ENCODE assay signal across 11 cellular contexts in the genomic region with DNA sequence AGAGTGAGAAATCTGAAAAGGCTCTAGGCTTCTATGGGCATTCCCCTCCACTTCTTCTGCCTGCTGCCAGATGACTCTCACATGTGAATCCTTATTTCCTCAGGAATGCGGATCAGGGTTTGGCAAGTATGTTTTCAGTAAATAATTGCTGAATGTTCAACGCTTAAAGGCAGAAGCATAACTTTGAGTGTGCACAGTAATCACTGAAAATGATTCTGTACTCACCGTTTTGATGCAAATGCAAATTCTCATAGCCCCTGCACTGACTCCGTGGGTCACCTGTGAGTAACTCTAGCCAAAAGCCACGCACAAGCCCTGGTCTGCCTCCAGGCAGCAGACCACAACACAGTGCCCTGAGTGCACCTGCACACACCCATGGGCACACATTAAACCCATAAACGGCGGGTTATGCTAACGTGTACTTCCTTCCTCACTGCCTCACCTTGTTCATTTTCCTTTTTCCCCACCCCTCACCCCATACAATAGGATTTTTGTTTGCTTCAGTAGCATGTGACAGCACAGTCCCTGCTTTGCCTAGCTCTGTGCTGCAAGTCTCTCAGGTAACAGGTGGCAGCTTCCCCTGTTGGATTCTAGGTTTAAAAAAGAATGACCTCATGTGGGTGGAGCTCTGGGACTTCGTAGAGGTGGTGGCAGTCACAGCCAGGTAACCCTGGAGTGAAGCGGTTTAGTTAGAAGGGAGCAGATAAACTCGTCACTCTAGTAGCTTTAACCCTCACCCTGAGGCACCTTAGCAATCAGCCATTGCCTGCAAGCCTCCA. TPM values are rescaled to one million over a fixed set of nuclear protein-coding genes. Genes with fewer than 3 reads are reported as not detected.
DNase-seq lines count a peak whose midpoint lies in the region; ATAC-seq and TF ChIP-seq lines count a peak whose summit lies in the region.
"Had no signal": no experiment of that assay in that cellular context is flagged by ENCODE, and none has a peak within 500 bp of the region (broad histone marks: within the 10 kb centered on the region; RNA-seq: fewer than 3 reads in every experiment).

A gene with protein sequence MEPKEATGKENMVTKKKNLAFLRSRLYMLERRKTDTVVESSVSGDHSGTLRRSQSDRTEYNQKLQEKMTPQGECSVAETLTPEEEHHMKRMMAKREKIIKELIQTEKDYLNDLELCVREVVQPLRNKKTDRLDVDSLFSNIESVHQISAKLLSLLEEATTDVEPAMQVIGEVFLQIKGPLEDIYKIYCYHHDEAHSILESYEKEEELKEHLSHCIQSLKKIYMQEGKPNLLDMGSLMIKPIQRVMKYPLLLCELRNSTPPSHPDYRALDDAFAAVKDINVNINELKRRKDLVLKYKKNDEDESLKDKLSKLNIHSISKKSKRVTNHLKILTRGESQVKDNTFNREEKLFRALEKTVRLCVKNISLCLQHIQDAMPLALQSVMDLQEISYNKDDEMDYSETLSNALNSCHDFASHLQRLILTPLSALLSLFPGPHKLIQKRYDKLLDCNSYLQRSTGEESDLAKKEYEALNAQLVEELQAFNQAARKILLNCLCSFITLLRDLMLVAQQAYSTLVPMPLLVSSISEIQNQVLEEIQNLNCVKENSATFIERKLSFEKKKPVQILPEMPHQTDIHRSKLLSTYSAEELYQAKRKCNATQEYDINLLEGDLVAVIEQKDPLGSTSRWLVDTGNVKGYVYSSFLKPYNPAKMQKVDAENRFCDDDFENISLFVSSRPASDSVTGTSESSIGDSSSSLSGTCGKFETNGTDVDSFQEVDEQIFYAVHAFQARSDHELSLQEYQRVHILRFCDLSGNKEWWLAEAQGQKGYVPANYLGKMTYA (plus strand): TSS at position 653 of the 779 bp plus-strand sequence. CDS start 146 bp downstream, outside the sequence.

- H3K4me3 ChIP-seq in breast epithelium = peak within 1 kb of the TSS in 2 of 3 donors; percentile 40 to 57
- no peak within 1 kb of the TSS for H3K4me3 ChIP-seq in mucosa of descending colon
- H3K4me3 ChIP-seq: ascending aorta had no signal

- no peaks in the 10 kb centered on the region for H3K27me3 ChIP-seq in breast epithelium
- H3K27me3 ChIP-seq: ascending aorta had no signal

- H3K27ac ChIP-seq in breast epithelium (peak within 1 kb of the TSS; percentile 90 to 94), substantia nigra (ENCODE audit: low read depth, low read length, poor library complexity, severe bottlenecking) (no peak within 1 kb of the TSS)
- H3K27ac ChIP-seq: ascending aorta had no signal

- ATAC-seq in mucosa of descending colon (peak; percentile 93), HG03520 (IDR thresholded peaks at IDR 0.05; ENCODE audit: unreplicated experiment) (no peak)
- ATAC-seq: Right ventricle myocardium inferior had no signal

- H3K4me1 ChIP-seq in breast epithelium (no peaks in the 10 kb centered on the region), mucosa of descending colon (ENCODE audit: low read depth) (peaks cover 9% of the 10 kb centered on the region)
- H3K4me1 ChIP-seq: ascending aorta had no signal

- H3K9me3 ChIP-seq in breast epithelium (no peaks in the 10 kb centered on the region), mucosa of descending colon (no peaks in the 10 kb centered on the region)
- H3K9me3 ChIP-seq: ascending aorta had no signal

- H3K36me3 ChIP-seq in breast epithelium (no peaks in the 10 kb centered on the region), mucosa of descending colon (ENCODE audit: low read depth) (no peaks in the 10 kb centered on the region)
- H3K36me3 ChIP-seq: ascending aorta had no signal

- no peak for TF ChIP-seq POLR2A in breast epithelium (IDR thresholded peaks at IDR 0.05)

- intact Hi-C loops in breast epithelium (cut with DNase I; ENCODE audit: low total_unique reads) (no loop called here), mucosa of descending colon (cut with DNase I, micrococcal nuclease) (no loop called here)

- TF ChIP-seq CTCF in breast epithelium (IDR thresholded peaks at IDR 0.05) (no peak), mucosa of descending colon (IDR thresholded peaks at IDR 0.05) (no peak)

- DNase-seq in DMS153 (lab: John Stamatoyannopoulos, UW) (peak; percentile 98), NCI-H2029 (lab: John Stamatoyannopoulos, UW) (peak; percentile 97), breast epithelium (ENCODE audit: low spot score in 2 of 2) (peak; percentile 58 to 81), mucosa of descending colon (peak; percentile 79 to 86 (median 80)), NCI-H524 treated with DMSO at 0.1 percent for 48 hours (lab: John Stamatoyannopoulos, UW) (no peak), substantia nigra (lab: John Stamatoyannopoulos, UW) (no peak)
- no peak for DNase-seq in stimulated activated CD4-positive, alpha-beta T cell treated with anti-CD3 and anti-CD28 coated beads, Interleukin-4, amount 100 ng/mL, for 1 hour
- DNase-seq: naive B cell had no signal

RNA-seq across cellular contexts. Expression of the gene that starts here (rescaled TPM):
- total RNA-seq in breast epithelium (10 to 100 TPM in 2 of 3 donors, not detected in 1; 56.9 to 62.9 TPM), mucosa of descending colon (10 to 100 TPM in 2 of 3 donors, 1 to 10 TPM in 1; 6.1 to 21.1 (median 17.8) TPM)
- total RNA-seq: ascending aorta, Right ventricle myocardium inferior had no signal

Comparison
In these comparisons a context has a peak if more than half of its experiments do, and no peak if none do; other contexts are left out.
1. DNase-seq: peak in DMS153 (single experiment), NCI-H2029 (single experiment), breast epithelium (2 of 2) and mucosa of descending colon (3 of 3); none in stimulated activated CD4-positive, alpha-beta T cell treated with anti-CD3 and anti-CD28 coated beads, Interleukin-4, amount 100 ng/mL, for 1 hour (single experiment), NCI-H524 treated with DMSO at 0.1 percent for 48 hours (single experiment) and substantia nigra (0 of 49).